8 cellular contexts compared by ENCODE assay signal in the genomic region with DNA sequence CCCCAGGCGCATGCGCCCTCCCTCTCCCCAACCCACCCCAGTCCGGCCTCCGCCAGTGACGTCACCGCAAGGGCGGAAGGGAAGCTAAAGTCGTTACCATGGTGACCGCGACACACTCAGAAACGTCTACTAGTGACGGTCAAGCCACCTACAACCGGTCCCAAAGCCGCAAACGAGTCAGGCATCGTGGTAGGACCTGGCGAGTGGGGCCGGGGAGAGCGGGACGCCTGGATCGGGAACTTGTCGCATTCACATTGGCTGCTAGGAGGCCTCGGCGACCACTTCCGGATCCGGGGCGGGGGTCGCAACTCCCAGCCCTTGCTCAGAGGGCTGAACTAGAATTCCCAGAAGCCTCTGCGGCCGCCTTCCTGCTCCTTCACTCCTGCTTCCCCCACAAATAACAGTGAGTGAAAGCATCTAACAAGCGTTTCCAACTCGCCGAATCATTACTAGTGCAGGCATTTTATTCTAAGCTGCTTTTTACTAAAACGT. TPM values are rescaled to one million over a fixed set of nuclear protein-coding genes. Genes with fewer than 3 reads are reported as not detected.
DNase-seq lines count a peak whose midpoint lies in the region; ATAC-seq, FAIRE-seq and TF ChIP-seq lines count a peak whose summit lies in the region.

A gene with protein sequence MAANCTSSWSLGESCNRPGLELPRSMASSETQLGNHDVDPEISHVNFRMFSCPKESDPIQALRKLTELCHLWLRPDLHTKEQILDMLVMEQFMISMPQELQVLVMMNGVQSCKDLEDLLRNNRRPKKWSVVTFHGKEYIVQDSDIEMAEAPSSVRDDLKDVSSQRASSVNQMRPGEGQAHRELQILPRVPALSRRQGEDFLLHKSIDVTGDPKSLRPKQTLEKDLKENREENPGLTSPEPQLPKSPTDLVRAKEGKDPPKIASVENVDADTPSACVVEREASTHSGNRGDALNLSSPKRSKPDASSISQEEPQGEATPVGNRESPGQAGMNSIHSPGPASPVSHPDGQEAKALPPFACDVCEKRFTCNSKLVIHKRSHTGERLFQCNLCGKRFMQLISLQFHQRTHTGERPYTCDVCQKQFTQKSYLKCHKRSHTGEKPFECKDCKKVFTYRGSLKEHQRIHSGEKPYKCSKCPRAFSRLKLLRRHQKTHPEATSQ (minus strand): TSS at position 256 of the 492 bp plus-strand sequence. CDS start 89,793 bp downstream, outside the sequence.

- H4K91ac ChIP-seq in neuronal stem cell (ENCODE audit: low read depth, low read length, poor library complexity), result no peak within 1 kb of the TSS

- H3K23ac ChIP-seq in neuronal stem cell (ENCODE audit: low read depth, low read length, poor library complexity), result peak within 1 kb of the TSS; percentile 50

- peaks cover 8% of the 10 kb centered on the region for H3K36me3 Mint-ChIP-seq in activated naive CD4-positive, alpha-beta T cell treated with anti-CD3 and anti-CD28 coated beads for 36 hours (ENCODE audit: low read depth)

- DNase-seq in GM06990 (ENCODE audit: extremely low read depth, insufficient read length), result peak; percentile 96
- DNase-seq in NB4 (ENCODE audit: low read depth), result peak; percentile 91
- peak; percentile 91 for DNase-seq in SK-N-DZ (ENCODE audit: low spot score)
- peak; percentile 97 for DNase-seq in activated naive CD4-positive, alpha-beta T cell treated with anti-CD3 and anti-CD28 coated beads for 36 hours
- DNase-seq in frontal cortex (ENCODE audit: low spot score in 2 of 2), result peak; percentile 85 to 93
- DNase-seq in neuronal stem cell (ENCODE audit: low spot score), result peak; percentile 97

- H2BK12ac ChIP-seq in neuronal stem cell (ENCODE audit: low read length), result peak within 1 kb of the TSS; percentile 73

- no peaks in the 10 kb centered on the region for H3K27me3 ChIP-seq in GM06990 (replicated peaks; ENCODE audit: control insufficient read depth, insufficient read depth, low read length)
- no peaks in the 10 kb centered on the region for H3K27me3 ChIP-seq in neuronal stem cell (ENCODE audit: control insufficient read depth in 3 of 3, insufficient read depth in 3 of 3, low read depth in 1 of 3, low read length in 3 of 3)
- no peaks in the 10 kb centered on the region for H3K27me3 ChIP-seq in subcutaneous abdominal adipose tissue (ENCODE audit: control insufficient read depth in 5 of 5, insufficient read depth in 4 of 5, low read length in 5 of 5)

- H3K27me3 Mint-ChIP-seq in activated naive CD4-positive, alpha-beta T cell treated with anti-CD3 and anti-CD28 coated beads for 36 hours (ENCODE audit: low read depth), result no peaks in the 10 kb centered on the region

- intact Hi-C loops in activated naive CD4-positive, alpha-beta T cell treated with anti-CD3 and anti-CD28 coated beads for 36 hours (cut with micrococcal nuclease), result loop anchor here (1.0 to 10.0 kb wide), 8 partner anchors 36 to 1060 kb away; a partner anchor contains a TSS

- CTCF ChIA-PET in activated naive CD4-positive, alpha-beta T cell treated with anti-CD3 and anti-CD28 coated beads for 36 hours (lab: Charles Lee), result interaction anchor here (1.1 to 3.0 kb wide), 3 partner anchors 33 to 61 kb away, joined by 3 to 18 read pairs (median 3); no protein-coding TSS in a partner anchor

- peaks cover 4 to 10% of the 10 kb centered on the region in 2 donors for H3K4me1 ChIP-seq in neuronal stem cell (ENCODE audit: control insufficient read depth in 2 of 2, insufficient read depth in 1 of 2, low read depth in 1 of 2, low read length in 2 of 2)
- H3K4me1 ChIP-seq in subcutaneous abdominal adipose tissue (ENCODE audit: control insufficient read depth in 5 of 5, insufficient read depth in 5 of 5, low read length in 5 of 5), result peaks cover 8 to 30% (median 19%) of the 10 kb centered on the region in 5 donors

- peak within 1 kb of the TSS; percentile 94 for H2BK5ac ChIP-seq in neuronal stem cell (ENCODE audit: low read length)

- WGBS in neuronal stem cell (ENCODE audit: extremely low coverage in 2 of 2, insufficient read length in 2 of 2, insufficient replicate concordance in 1 of 2), 2 donors, result no CpG with 5 or more reads among the region's 34 CpGs

- H4K8ac ChIP-seq in neuronal stem cell (ENCODE audit: low read depth, low read length), result peak within 1 kb of the TSS; percentile 99

- H3K18ac ChIP-seq in neuronal stem cell (ENCODE audit: low read length), result peak within 1 kb of the TSS; percentile 97

- H2BK15ac ChIP-seq in neuronal stem cell (ENCODE audit: low read length), result no peak within 1 kb of the TSS

- TF ChIP-seq CTCF in GM06990 (IDR thresholded peaks at IDR 0.05; ENCODE audit: insufficient read depth, low read length, poor library complexity, severe bottlenecking) (no peak), NB4 (IDR thresholded peaks at IDR 0.05; ENCODE audit: low read depth, low read length) (no peak)

- no peak within 1 kb of the TSS for H3K4ac ChIP-seq in neuronal stem cell (ENCODE audit: low read length)

- peak within 1 kb of the TSS; percentile 67 for H3K14ac ChIP-seq in neuronal stem cell (ENCODE audit: low read length)

- peaks cover 22% of the 10 kb centered on the region for H3K4me1 Mint-ChIP-seq in activated naive CD4-positive, alpha-beta T cell treated with anti-CD3 and anti-CD28 coated beads for 36 hours (ENCODE audit: low read depth)

- H2AFZ ChIP-seq in neuronal stem cell (ENCODE audit: low read length), result peak within 1 kb of the TSS; percentile 96

- peak within 1 kb of the TSS; percentile 11 for H2BK120ac ChIP-seq in neuronal stem cell (ENCODE audit: low read depth, low read length)

- H3K27ac Mint-ChIP-seq in activated naive CD4-positive, alpha-beta T cell treated with anti-CD3 and anti-CD28 coated beads for 36 hours, result peak within 1 kb of the TSS; percentile 96

- H3K9me3 Mint-ChIP-seq in activated naive CD4-positive, alpha-beta T cell treated with anti-CD3 and anti-CD28 coated beads for 36 hours, result no peaks in the 10 kb centered on the region

- H2AK5ac ChIP-seq in neuronal stem cell (ENCODE audit: low read depth, low read length), result peak within 1 kb of the TSS; percentile 26

- peak; percentile 66 for ATAC-seq in HG02571 (IDR thresholded peaks at IDR 0.05; ENCODE audit: unreplicated experiment)

- H3K79me1 ChIP-seq in neuronal stem cell (ENCODE audit: low read depth, low read length), result peaks cover 2% of the 10 kb centered on the region

- peak within 1 kb of the TSS; percentile 84 for H3K4me2 ChIP-seq in neuronal stem cell (ENCODE audit: insufficient read depth, low read length, poor library complexity, severe bottlenecking)

- no peak for FAIRE-seq in frontal cortex (lab: Jason Lieb, UNC)

- H3K9me3 ChIP-seq in neuronal stem cell (replicated peaks in 1 of 2; ENCODE audit: control insufficient read depth in 2 of 2, insufficient read depth in 1 of 2, low read depth in 1 of 2, low read length in 2 of 2), result peaks cover 0 to 2% of the 10 kb centered on the region in 2 donors
- H3K9me3 ChIP-seq in subcutaneous abdominal adipose tissue (ENCODE audit: control insufficient read depth in 5 of 5, low read length in 5 of 5), result no peaks in the 10 kb centered on the region

- peak within 1 kb of the TSS; percentile 99 for H3K9ac ChIP-seq in neuronal stem cell (ENCODE audit: low read depth, low read length, poor library complexity)
- H3K9ac ChIP-seq in subcutaneous abdominal adipose tissue (ENCODE audit: low read length in 5 of 5), result peak within 1 kb of the TSS; percentile 83 to 95 (median 94)

- H3K36me3 ChIP-seq in GM06990 (ENCODE audit: control insufficient read depth, insufficient read depth, low read length), result no peaks in the 10 kb centered on the region
- H3K36me3 ChIP-seq in neuronal stem cell (replicated peaks in 1 of 2; ENCODE audit: control insufficient read depth in 2 of 2, insufficient read depth in 2 of 2, low read length in 2 of 2), result peaks cover 2 to 25% of the 10 kb centered on the region in 2 donors
- peaks cover 0 to 11% (median 3%) of the 10 kb centered on the region in 5 donors for H3K36me3 ChIP-seq in subcutaneous abdominal adipose tissue (ENCODE audit: control insufficient read depth in 5 of 5, insufficient read depth in 5 of 5, low read length in 5 of 5)

- peak within 1 kb of the TSS; percentile 67 for H3K4me3 ChIP-seq in GM06990 (replicated peaks; ENCODE audit: low read depth, low read length)
- peak within 1 kb of the TSS; percentile 67 for H3K4me3 ChIP-seq in NB4 (ENCODE audit: low read depth, low read length)
- H3K4me3 ChIP-seq in neuronal stem cell (ENCODE audit: low read length in 2 of 2), result peak within 1 kb of the TSS; percentile 90 to 91
- peak within 1 kb of the TSS; percentile 84 to 98 (median 95) for H3K4me3 ChIP-seq in subcutaneous abdominal adipose tissue (ENCODE audit: low read depth in 1 of 5, low read length in 5 of 5)

- TF ChIP-seq POLR2A in NB4 (IDR thresholded peaks at IDR 0.05; ENCODE audit: extremely low read depth, insufficient read length), result peak; percentile 55

- peak within 1 kb of the TSS; percentile 84 for H3K27ac ChIP-seq in neuronal stem cell (replicated peaks; ENCODE audit: low read length)
- peak within 1 kb of the TSS; percentile 92 for H3K27ac ChIP-seq in subcutaneous abdominal adipose tissue (ENCODE audit: low read depth, low read length)

- H3K4me3 Mint-ChIP-seq in activated naive CD4-positive, alpha-beta T cell treated with anti-CD3 and anti-CD28 coated beads for 36 hours, result peak within 1 kb of the TSS; percentile 82

RNA-seq across cellular contexts. Expression of the gene that starts here (rescaled TPM):
- polyA plus RNA-seq in SK-N-DZ (2014; cell fraction: cytosol; rRNA removed), result 2.2 and 3.2 TPM in 2 replicates
- 2.8 and 4.7 TPM in 2 replicates for polyA plus RNA-seq in SK-N-DZ (2014; cell fraction: nucleus; rRNA removed)
- 1 to 10 TPM; 3.7 to 4.1 TPM for total RNA-seq in activated naive CD4-positive, alpha-beta T cell treated with anti-CD3 and anti-CD28 coated beads for 36 hours
- total RNA-seq in frontal cortex, result 4.1 TPM
- polyA plus RNA-seq in neuronal stem cell (2013, experiment 1 of 2), result 7.7 TPM
- 7.5 TPM for polyA plus RNA-seq in neuronal stem cell (2013, experiment 2 of 2)

Comparison
In these comparisons a context has a peak if more than half of its experiments do, and no peak if none do; other contexts are left out.
1. Peak in every context shown above with its lines: DNase-seq, ATAC-seq, H3K4me3 ChIP-seq and H3K27ac ChIP-seq.